ENCODE assay signal across 1 cellular context in the genomic region with DNA sequence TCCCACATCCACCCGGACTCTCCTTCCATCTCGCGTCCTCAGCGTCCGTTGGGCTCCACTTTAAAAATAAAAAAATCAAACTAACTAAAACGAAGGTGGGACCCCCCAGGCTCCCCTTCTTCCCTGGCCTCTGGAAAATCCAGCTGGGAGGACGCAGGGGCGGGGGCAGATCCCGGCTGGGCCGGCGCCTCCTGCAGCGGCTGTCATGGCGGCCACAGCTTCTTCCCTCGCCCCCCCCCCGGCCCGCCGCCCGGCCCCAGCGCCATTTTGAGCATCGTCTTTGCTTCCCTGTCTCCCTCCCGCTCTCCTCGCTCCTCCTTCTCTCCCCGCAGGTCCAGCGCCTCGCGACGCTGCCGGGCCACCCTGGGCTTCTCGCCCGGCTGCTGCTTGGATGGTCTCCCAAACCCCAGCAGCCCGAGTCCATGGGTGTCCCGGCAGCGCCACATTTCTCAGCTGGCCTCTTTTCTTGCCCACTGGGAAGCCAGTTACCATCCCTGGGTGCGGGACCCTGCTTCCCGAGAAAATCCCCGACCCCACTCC.
TF ChIP-seq lines count a peak whose summit lies in the region.

No MANE protein-coding gene starts in this region.

TF ChIP-seq in endothelial cell of umbilical vein, 7 proteins besides CTCF, POLR2A, EP300 and RAD21:
- TF ChIP-seq POLR2AphosphoS5 (IDR thresholded peaks at IDR 0.05; ENCODE audit: insufficient read depth, low read depth, low read length) (peak; percentile 23), GATA2 (IDR thresholded peaks at IDR 0.05; ENCODE audit: insufficient read depth, insufficient read length, low read depth, low read length) (no peak)
TF ChIP-seq in endothelial cell of umbilical vein: peak in this region for 1.
